8 cellular contexts compared by ENCODE assay signal in genomic region chr4:39527296-39528055, GRCh38. TPM values are rescaled to one million over a fixed set of nuclear protein-coding genes. Genes with fewer than 3 reads are reported as not detected.
DNase-seq lines count a peak whose midpoint lies in the region; ATAC-seq and TF ChIP-seq lines count a peak whose summit lies in the region.

TSS of gene UGDH (minus strand) at chr4:39527439. CDS start at chr4:39521512, 5,927 bp downstream.

- CTCF ChIA-PET in PC-3 (lab: Charles Lee): interaction anchor here (0.5 to 0.9 kb wide), 4 partner anchors 15 to 64 kb away, joined by 3 to 6 read pairs (median 4); no protein-coding TSS in a partner anchor

- intact Hi-C loops in PC-3 (cut with micrococcal nuclease): loop anchor here (1.0 to 5.0 kb wide), 3 partner anchors 45 to 112 kb away; no protein-coding TSS in a partner anchor

- peak; percentile 95 for ATAC-seq in GM21576 (IDR thresholded peaks at IDR 0.05; ENCODE audit: unreplicated experiment)
- peak; percentile 87 for ATAC-seq in PC-3

- peak within 1 kb of the TSS; percentile 93 for H3K9ac ChIP-seq in PC-3 (ENCODE audit: low read length)

- H2AFZ ChIP-seq in PC-3 (ENCODE audit: low read length): peak within 1 kb of the TSS; percentile 75

- H3K9me2 ChIP-seq in PC-3 (replicated peaks; ENCODE audit: low read length): no peaks in the 10 kb centered on the region

- H3K27ac ChIP-seq in PC-3 (ENCODE audit: low read length) (peak within 1 kb of the TSS; percentile 89), epithelial cell of prostate (peak within 1 kb of the TSS; percentile 87)

- 0 out of 2 replicates have a peak, but pooled peaks have one; percentile 36 for TF ChIP-seq EP300 in Ishikawa (IDR thresholded peaks at IDR 0.05; ENCODE audit: borderline replicate concordance)

- TF ChIP-seq CTCF in PC-3 (conservative IDR thresholded peaks at IDR 0.05; ENCODE audit: low read depth, low read length): no peak

- POLR2A ChIA-PET in PC-3 (lab: Charles Lee; ENCODE audit: unreplicated experiment): interaction anchor here (0.5 to 1.4 kb wide), 18 partner anchors 8 to 989 kb away, joined by 3 to 26 read pairs (median 6); partner anchors contain the start of genes LIAS and SMIM14

- TF ChIP-seq RAD21 in Ishikawa (IDR thresholded peaks at IDR 0.05; ENCODE audit: low read depth): no peak; the same call in 1 of the 2 replicates

- peak within 1 kb of the TSS; percentile 95 for H3K4me3 ChIP-seq in PC-3 (ENCODE audit: low read length)

- H3K4me2 ChIP-seq in PC-3 (ENCODE audit: low read length): peak within 1 kb of the TSS; percentile 96

- H3F3A ChIP-seq in PC-3 (ENCODE audit: low read length, unreplicated experiment): no peaks in the 10 kb centered on the region

- no TSS peak for BruUV-seq in PC-3 (replicated peaks; lab: Mats Ljungman, UMichigan)

- DNase-seq in DMS153 treated with DMSO at 0.1 percent for 48 hours (lab: John Stamatoyannopoulos, UW; ENCODE audit: unreplicated experiment) (peak; percentile 65), PC-3 (peak; percentile 95), activated T-cell treated with anti-CD3 and anti-CD28 coated beads for 48 hours (ENCODE audit: low read depth) (peak; percentile 92), epithelial cell of prostate (ENCODE audit: low read depth, low spot score) (peak; percentile 86), mucosa of gallbladder (ENCODE audit: low spot score) (peak; percentile 96)
- DNase-seq in stimulated activated CD8-positive, alpha-beta memory T cell treated with anti-CD3 and anti-CD28 coated beads, Interleukin-4, amount 100 ng/mL, for 4 hours (ENCODE audit: low read depth in 2 of 2, low spot score in 1 of 2): peak; percentile 72 to 80

- no peaks in the 10 kb centered on the region for H4K20me1 ChIP-seq in PC-3 (ENCODE audit: low read length)

- H3K27me3 ChIP-seq in PC-3 (ENCODE audit: low read length): no peaks in the 10 kb centered on the region

- H3K4me1 ChIP-seq in PC-3 (ENCODE audit: insufficient read depth, low read length): peaks cover 20% of the 10 kb centered on the region

- peaks cover 53% of the 10 kb centered on the region for H3K79me2 ChIP-seq in PC-3 (ENCODE audit: low read length)

- H3K36me3 ChIP-seq in PC-3 (ENCODE audit: low read depth, low read length): peaks cover 14% of the 10 kb centered on the region

- H3K9me3 ChIP-seq in PC-3 (ENCODE audit: low read length): no peaks in the 10 kb centered on the region

TF ChIP-seq in Ishikawa, 13 proteins besides CTCF, POLR2A, EP300 and RAD21:
- TF ChIP-seq TEAD4 (IDR thresholded peaks at IDR 0.05): no peak; the same call in 1 of the 2 replicates
- TF ChIP-seq ZBTB7A (IDR thresholded peaks at IDR 0.05; ENCODE audit: low read depth): peak; percentile 81
- TF ChIP-seq CREB1 (IDR thresholded peaks at IDR 0.05; ENCODE audit: low read depth): peak; percentile 69; the same call in 1 of the 2 replicates
- peak; percentile 41; the same call in 1 of the 2 replicates for TF ChIP-seq NFIC (IDR thresholded peaks at IDR 0.05)
- TF ChIP-seq EGR1 (IDR thresholded peaks at IDR 0.05): peak; percentile 63; the same call in 1 of the 2 replicates
- peak; percentile 30; the same call in 1 of the 2 replicates for TF ChIP-seq YY1 (IDR thresholded peaks at IDR 0.05; ENCODE audit: low read depth)
- TF ChIP-seq TCF12 (IDR thresholded peaks at IDR 0.05; ENCODE audit: low read depth): peak; percentile 35; the same call in 1 of the 2 replicates
- TF ChIP-seq USF1 (IDR thresholded peaks at IDR 0.05): no peak
- TF ChIP-seq TAF1 (IDR thresholded peaks at IDR 0.05; ENCODE audit: low read depth): peak; percentile 87
- no peak for TF ChIP-seq FOXM1 (IDR thresholded peaks at IDR 0.05; ENCODE audit: borderline replicate concordance, low read depth)
- no peak for TF ChIP-seq CEBPB (IDR thresholded peaks at IDR 0.05)
- 0 out of 2 replicates have a peak, but pooled peaks have one; percentile 39 for TF ChIP-seq REST (IDR thresholded peaks at IDR 0.05; ENCODE audit: low read depth)
- peak; percentile 75 for TF ChIP-seq MAX (IDR thresholded peaks at IDR 0.05)
TF ChIP-seq in Ishikawa: peak in this region for 9.

RNA-seq across cellular contexts. Expression of gene UGDH, which starts in this region (rescaled TPM):
- total RNA-seq in PC-3 (2014; rRNA removed) (50.0 and 53.4 TPM in 2 replicates), mucosa of gallbladder (61.3 TPM)

Comparison
In these comparisons a context has a peak if more than half of its experiments do, and no peak if none do; other contexts are left out.
1. Peak in every context shown above with its lines: DNase-seq, ATAC-seq, H3K4me3 ChIP-seq and H3K27ac ChIP-seq.